8 cellular contexts compared by ENCODE assay signal in the genomic region with DNA sequence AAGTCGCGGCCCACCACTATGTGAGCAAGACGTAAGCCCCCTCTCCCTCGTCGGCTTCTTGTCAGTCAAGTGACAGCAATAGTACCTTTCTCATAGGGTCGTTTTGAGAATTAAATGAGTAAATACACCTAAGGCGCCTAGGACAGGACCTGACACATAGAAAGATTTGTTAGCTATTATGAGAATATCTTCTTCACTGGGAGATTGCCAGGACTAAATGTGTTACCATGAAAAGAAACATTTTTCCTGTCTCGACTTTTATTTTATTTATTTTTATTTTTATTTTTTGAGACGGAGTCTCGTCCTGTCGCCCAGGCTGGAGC. TPM values are rescaled to one million over a fixed set of nuclear protein-coding genes. Genes with fewer than 3 reads are reported as not detected.
DNase-seq lines count a peak whose midpoint lies in the region; ATAC-seq, FAIRE-seq and TF ChIP-seq lines count a peak whose summit lies in the region.

No MANE protein-coding gene starts in this region.

- no peak for TF ChIP-seq CTCF in GM06990 (IDR thresholded peaks at IDR 0.05; ENCODE audit: insufficient read depth, low read length, poor library complexity, severe bottlenecking)
- TF ChIP-seq CTCF in fibroblast of lung (conservative IDR thresholded peaks at IDR 0.05 in 1 of 2, IDR thresholded peaks at IDR 0.05 in 1 of 2; ENCODE audit: low read depth in 1 of 2, low read length in 2 of 2): no peak
- no peak for TF ChIP-seq CTCF in psoas muscle (IDR thresholded peaks at IDR 0.05)

- H3K9me3 ChIP-seq in SJSA1 (replicated peaks) (no peaks in the 10 kb centered on the region), fibroblast of lung (ENCODE audit: control insufficient read depth, insufficient read depth, low read depth, low read length) (no peaks in the 10 kb centered on the region), psoas muscle (no peaks in the 10 kb centered on the region)

- H2AFZ ChIP-seq in fibroblast of lung (ENCODE audit: low read length): peak overlapping the region; percentile 99

- peaks cover 2% of the 10 kb centered on the region for H3K79me2 ChIP-seq in fibroblast of lung (ENCODE audit: control insufficient read depth, insufficient read depth, low read length)

- intact Hi-C loops in psoas muscle (cut with DNase I): loop anchor here in 1 of 2 donors (2.0 to 5.0 kb wide), 2 partner anchors 17 to 51 kb away; no protein-coding TSS in a partner anchor

- ATAC-seq in psoas muscle (no peak), HG03045 (IDR thresholded peaks at IDR 0.05; ENCODE audit: unreplicated experiment) (no peak)

- H3K4me2 ChIP-seq in fibroblast of lung (ENCODE audit: extremely low read depth, insufficient read depth, low read length): peak overlapping the region; percentile 95

- H3K27me3 ChIP-seq in GM06990 (replicated peaks; ENCODE audit: control insufficient read depth, insufficient read depth, low read length): no peaks in the 10 kb centered on the region
- no peaks in the 10 kb centered on the region for H3K27me3 ChIP-seq in SJSA1 (replicated peaks)
- H3K27me3 ChIP-seq in fibroblast of lung (ENCODE audit: control insufficient read depth, insufficient read depth, low read length): no peaks in the 10 kb centered on the region
- H3K27me3 ChIP-seq in psoas muscle (ENCODE audit: insufficient read depth in 3 of 3, low read length in 2 of 3): no peaks in the 10 kb centered on the region

- peak overlapping the region; percentile 95 for H3K27ac ChIP-seq in SJSA1
- peak overlapping the region; percentile 97 for H3K27ac ChIP-seq in fibroblast of lung (ENCODE audit: insufficient read depth, low read length)
- H3K27ac ChIP-seq in psoas muscle: peak overlapping the region; percentile 95

- DNase-seq in GM06990 (ENCODE audit: extremely low read depth, insufficient read length): peak; percentile 53
- no peak for DNase-seq in SJSA1 (ENCODE audit: low read depth in 1 of 2, low spot score in 2 of 2)
- no peak for DNase-seq in fibroblast of lung (ENCODE audit: low read depth in 2 of 2)
- no peak for DNase-seq in psoas muscle
- no peak for DNase-seq in HK-2 (ENCODE audit: unreplicated experiment)
- DNase-seq in frontal cortex (ENCODE audit: low spot score in 2 of 2): no peak
- no peak for DNase-seq in NCI-H82 (lab: John Stamatoyannopoulos, UW)

- no peaks in the 10 kb centered on the region for H4K20me1 ChIP-seq in fibroblast of lung (ENCODE audit: control insufficient read depth, extremely low read depth, insufficient read depth, low read length)

- no peak for FAIRE-seq in frontal cortex (lab: Jason Lieb, UNC)

- WGBS in psoas muscle, 3 donors: 13 to 22% (median 18%) methylated on average over 11 of the region's 11 CpGs

- peaks cover 15% of the 10 kb centered on the region for H3K4me1 ChIP-seq in SJSA1 (replicated peaks)
- peaks cover 2% of the 10 kb centered on the region for H3K4me1 ChIP-seq in fibroblast of lung (ENCODE audit: control insufficient read depth, extremely low read depth, insufficient read depth, low read length)
- peaks cover 20% of the 10 kb centered on the region for H3K4me1 ChIP-seq in psoas muscle

- peak overlapping the region; percentile 92 for H3K9ac ChIP-seq in fibroblast of lung (ENCODE audit: insufficient read depth, low read length)

- H3K36me3 ChIP-seq in GM06990 (ENCODE audit: control insufficient read depth, insufficient read depth, low read length): peaks cover 10% of the 10 kb centered on the region
- H3K36me3 ChIP-seq in SJSA1: peaks cover 52% of the 10 kb centered on the region
- peaks cover 7% of the 10 kb centered on the region for H3K36me3 ChIP-seq in fibroblast of lung (ENCODE audit: control insufficient read depth, insufficient read depth, low read length)
- H3K36me3 ChIP-seq in psoas muscle (ENCODE audit: insufficient read depth in 1 of 2, low read depth in 1 of 2): peaks cover 5 to 40% of the 10 kb centered on the region in 2 donors

- H3K4me3 ChIP-seq in GM06990 (replicated peaks; ENCODE audit: low read depth, low read length) (peak overlapping the region; percentile 87), SJSA1 (peak overlapping the region; percentile 76), fibroblast of lung (replicated peaks in 1 of 4; ENCODE audit: control extremely low read depth in 1 of 4, insufficient read depth in 1 of 4, low read depth in 3 of 4, low read length in 4 of 4) (peak overlapping the region; percentile 70 to 95 (median 72)), psoas muscle (peak overlapping the region; percentile 81)

RNA-seq across cellular contexts. Expression of a gene that starts 0.8 kb away (rescaled TPM):
- total RNA-seq in SJSA1 (2014; rRNA removed; shearing (Covaris generic)): 85.6 and 100 TPM in 2 replicates
- total RNA-seq in fibroblast of lung (21.6 and 24.1 TPM in 2 replicates), psoas muscle (10 to 100 TPM; 47.9 to 72.1 (median 65.6) TPM), frontal cortex (26.5 TPM)
- polyA plus RNA-seq in fibroblast of lung (46.8 and 57.6 TPM in 2 replicates), psoas muscle (10 to 100 TPM; 52.7 to 93.4 (median 91.0) TPM)
- polyA plus RNA-seq in fibroblast of lung (2012): 34.4 and 47.5 TPM in 2 replicates
- polyA minus RNA-seq in fibroblast of lung (ENCODE audit: low replicate concordance): 18.6 and 20.0 TPM in 2 replicates

RNA-seq across cellular contexts. Expression of a gene that starts 19.7 kb away (rescaled TPM):
- total RNA-seq in SJSA1 (2014; rRNA removed; shearing (Covaris generic)): 16.4 and 17.9 TPM in 2 replicates
- total RNA-seq in fibroblast of lung (5.4 and 8.4 TPM in 2 replicates), psoas muscle (10 to 100 TPM; 11.2 to 29.8 (median 20.1) TPM), frontal cortex (8.6 TPM)
- polyA plus RNA-seq in fibroblast of lung (32.1 and 35.4 TPM in 2 replicates), psoas muscle (10 to 100 TPM; 13.6 to 40.3 (median 21.1) TPM)
- polyA plus RNA-seq in fibroblast of lung (2012): 20.3 and 20.5 TPM in 2 replicates
- 36.8 and 52.8 TPM in 2 replicates for polyA minus RNA-seq in fibroblast of lung (ENCODE audit: low replicate concordance)

RNA-seq across cellular contexts. Expression of a gene that starts 28.4 kb away (rescaled TPM):
- not detected in 2 replicates for total RNA-seq in SJSA1 (2014; rRNA removed; shearing (Covaris generic))
- 0.26 and 0.50 TPM in 2 replicates for total RNA-seq in fibroblast of lung
- 0.12 and 0.34 TPM in 2 replicates for polyA plus RNA-seq in fibroblast of lung
- 0.52 TPM in 1 of 2 replicates, not detected in the other for polyA plus RNA-seq in fibroblast of lung (2012)
- polyA minus RNA-seq in fibroblast of lung (ENCODE audit: low replicate concordance): not detected in 2 replicates
- under 1 TPM in 2 of 4 donors, not detected in 2; 0.34 to 0.44 TPM for total RNA-seq in psoas muscle
- under 1 TPM in 1 of 3 donors, not detected in 2; 0.33 TPM for polyA plus RNA-seq in psoas muscle
- total RNA-seq in frontal cortex: not detected

RNA-seq across cellular contexts. Expression of a gene that starts 34.3 kb away (rescaled TPM):
- total RNA-seq in SJSA1 (2014; rRNA removed; shearing (Covaris generic)): 0.16 and 0.32 TPM in 2 replicates
- total RNA-seq in fibroblast of lung (0.26 and 0.33 TPM in 2 replicates), psoas muscle (1 to 10 TPM in 1 of 4 donors, under 1 TPM in 3; 0.32 to 1.2 (median 0.80) TPM), frontal cortex (7.7 TPM)
- polyA plus RNA-seq in fibroblast of lung (0.05 and 0.17 TPM in 2 replicates), psoas muscle (under 1 TPM; 0.30 to 0.85 (median 0.39) TPM)
- polyA plus RNA-seq in fibroblast of lung (2012): 0.27 and 0.33 TPM in 2 replicates
- polyA minus RNA-seq in fibroblast of lung (ENCODE audit: low replicate concordance): not detected in 2 replicates
